17 cellular contexts compared by ENCODE assay signal in genomic region chr13:83825676-83826075, GRCh38.
"Had no signal": no experiment of that assay in that cellular context is flagged by ENCODE, and none has a peak within 500 bp of the region (broad histone marks: within the 10 kb centered on the region; RNA-seq: fewer than 3 reads in every experiment).

No MANE protein-coding gene starts in this region.

- DNase-seq: activated CD4-positive, alpha-beta T cell treated with anti-CD3 and anti-CD28 coated beads, Interleukin-2, amount 50 U/mL, for 1 hour; activated naive CD4-positive, alpha-beta T cell treated with Interleukin-2 at 50 U/mL for 16 hours; central memory CD4-positive, alpha-beta T cell; cortex of kidney; effector memory CD4-positive, alpha-beta T cell; foreskin melanocyte; heart right ventricle; islet precursor cell; mucosa of descending colon; naive thymus-derived CD8-positive, alpha-beta T cell; right cardiac atrium; stimulated activated CD4-positive, alpha-beta T cell treated with anti-CD3 and anti-CD28 coated beads, Interleukin-15, amount 100 ng/mL, for 24 hours; stimulated activated CD4-positive, alpha-beta T cell treated with anti-CD3 and anti-CD28 coated beads, Interleukin-4, amount 100 ng/mL, for 4 hours; stimulated activated CD8-positive, alpha-beta memory T cell treated with anti-CD3 and anti-CD28 coated beads, Interleukin-4, amount 100 ng/mL, for 48 hours; stimulated activated naive CD4-positive, alpha-beta T cell treated with Interleukin-2 at 50 U/mL for 16 hours; T-helper 9 cell; trophoblast cell had no signal
